8 cellular contexts compared by ENCODE assay signal in the genomic region with DNA sequence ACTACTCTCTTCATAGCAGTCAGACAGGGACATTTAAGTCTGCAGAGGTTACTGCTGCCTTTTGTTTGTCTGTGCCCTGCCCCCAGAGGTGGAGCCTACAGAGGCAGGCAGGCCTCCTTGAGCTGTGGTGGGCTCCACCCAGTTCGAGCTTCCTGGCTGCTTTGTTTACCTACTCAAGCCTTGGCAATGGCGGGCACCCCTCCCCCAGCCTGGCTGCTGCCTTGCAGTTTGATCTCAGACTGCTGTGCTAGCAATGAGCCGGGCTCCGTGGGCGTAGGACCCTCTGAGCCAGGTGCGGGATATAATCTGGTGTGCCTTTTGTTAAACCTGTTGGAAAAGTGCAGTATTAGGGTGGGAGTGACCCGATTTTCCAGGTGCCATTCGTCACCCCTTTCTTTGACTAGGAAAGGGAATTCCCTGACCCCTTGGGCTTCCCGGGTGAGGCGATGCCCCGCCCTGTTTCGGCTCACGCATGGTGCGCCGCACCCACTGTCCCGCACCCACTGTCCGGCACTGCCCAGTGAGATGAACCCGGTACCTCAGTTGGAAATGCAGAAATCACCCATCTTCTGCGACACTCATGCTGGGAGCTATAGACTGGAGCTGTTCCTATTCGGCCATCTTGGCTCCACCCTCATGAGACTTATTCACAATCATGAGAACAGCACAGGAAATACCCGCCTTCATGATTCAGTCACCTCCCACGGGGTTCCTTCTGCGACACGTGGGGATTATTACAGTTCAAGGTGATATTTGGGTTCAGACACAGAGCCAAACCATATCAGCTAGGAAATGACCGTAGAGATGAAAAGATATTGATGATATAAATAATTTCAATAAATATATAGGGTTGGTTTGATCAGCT.
DNase-seq lines count a peak whose midpoint lies in the region; ATAC-seq and TF ChIP-seq lines count a peak whose summit lies in the region.
"Not testable (repeated sequence)": the region's sequence is repeated elsewhere in the genome, so short reads cannot be mapped to it uniquely, and the experiment has no call there.

No MANE protein-coding gene starts in this region.

- H3K4me3 Mint-ChIP-seq in activated CD8-positive, alpha-beta T cell treated with anti-CD3 and anti-CD28 coated beads for 36 hours = not testable (repeated sequence)
- peak overlapping the region; percentile 50 for H3K4me3 Mint-ChIP-seq in natural killer cell

- not testable (repeated sequence) for H3K9me3 ChIP-seq in HUES6 (ENCODE audit: control insufficient read depth, insufficient read depth, low read depth, low read length); colonic mucosa

- not testable (repeated sequence) for H3K9me3 Mint-ChIP-seq in activated CD8-positive, alpha-beta T cell treated with anti-CD3 and anti-CD28 coated beads for 36 hours; natural killer cell

- H3K27me3 Mint-ChIP-seq in activated CD8-positive, alpha-beta T cell treated with anti-CD3 and anti-CD28 coated beads for 36 hours; natural killer cell (ENCODE audit: low read depth in 2 of 2): not testable (repeated sequence)

- H3K27ac ChIP-seq in HUES6 (ENCODE audit: low read depth, low read length) = peak overlapping the region; percentile 55; the same call in 1 of the 2 replicates
- H3K27ac ChIP-seq in colonic mucosa = not testable (repeated sequence)

- peak overlapping the region; percentile 63 for H3K9ac ChIP-seq in HUES6 (ENCODE audit: low read length)
- H3K9ac ChIP-seq in colonic mucosa (ENCODE audit: low read depth in 2 of 2, low read length in 2 of 2) = not testable (repeated sequence)

- CTCF ChIA-PET in activated CD8-positive, alpha-beta T cell treated with anti-CD3 and anti-CD28 coated beads for 36 hours (lab: Charles Lee) = not testable (repeated sequence)

- TF ChIP-seq CTCF in activated CD8-positive, alpha-beta T cell treated with anti-CD3 and anti-CD28 coated beads for 36 hours (IDR thresholded peaks at IDR 0.05); colonic mucosa (IDR thresholded peaks at IDR 0.05); natural killer cell (IDR thresholded peaks at IDR 0.05): not testable (repeated sequence)

- peaks cover 50% of the 10 kb centered on the region for H3K36me3 Mint-ChIP-seq in activated CD8-positive, alpha-beta T cell treated with anti-CD3 and anti-CD28 coated beads for 36 hours (ENCODE audit: low read depth)
- H3K36me3 Mint-ChIP-seq in natural killer cell = not testable (repeated sequence)

- not testable (repeated sequence) for H3K36me3 ChIP-seq in HUES6 (ENCODE audit: control insufficient read depth, insufficient read depth, low read length); colonic mucosa

- H3K4me3 ChIP-seq in HUES6 (ENCODE audit: low read depth, low read length) = peak overlapping the region; percentile 50; the same call in 1 of the 2 replicates
- not testable (repeated sequence) for H3K4me3 ChIP-seq in colonic mucosa

- peak overlapping the region; percentile 61 for H3K27ac Mint-ChIP-seq in activated CD8-positive, alpha-beta T cell treated with anti-CD3 and anti-CD28 coated beads for 36 hours
- H3K27ac Mint-ChIP-seq in natural killer cell = peak overlapping the region; percentile 54 to 71

- intact Hi-C loops in activated CD8-positive, alpha-beta T cell treated with anti-CD3 and anti-CD28 coated beads for 36 hours (cut with micrococcal nuclease); colonic mucosa (cut with DNase I): not testable (repeated sequence)
- intact Hi-C loops in natural killer cell (cut with micrococcal nuclease) = loop anchor here (5.0 kb wide), 2 partner anchors 37 to 63 kb away; a partner anchor contains a TSS

- POLR2A ChIA-PET in activated CD8-positive, alpha-beta T cell treated with anti-CD3 and anti-CD28 coated beads for 36 hours (lab: Charles Lee) = not testable (repeated sequence)

- peak; percentile 59 for DNase-seq in A172 (ENCODE audit: low spot score)
- peak; percentile 5 for DNase-seq in T-helper 22 cell (ENCODE audit: low read depth)
- DNase-seq in activated CD8-positive, alpha-beta T cell treated with anti-CD3 and anti-CD28 coated beads for 36 hours = peak; percentile 60
- DNase-seq in activated naive CD4-positive, alpha-beta T cell treated with Interleukin-2 at 50 U/mL for 16 hours = peak; percentile 49
- peak; percentile 22 for DNase-seq in colonic mucosa
- peak; percentile 18 for DNase-seq in natural killer cell
- peak in 2 of 3 experiments; percentile 5 to 32 for DNase-seq in stimulated activated CD4-positive, alpha-beta T cell treated with anti-CD3 and anti-CD28 coated beads, TNF-alpha, amount 100 ng/mL, for 24 hours (ENCODE audit: low read depth in 3 of 3)

- H3K4me1 ChIP-seq in HUES6 (ENCODE audit: control insufficient read depth, insufficient read depth, low read length); colonic mucosa: not testable (repeated sequence)

- peaks cover 47% of the 10 kb centered on the region for H3K4me1 Mint-ChIP-seq in activated CD8-positive, alpha-beta T cell treated with anti-CD3 and anti-CD28 coated beads for 36 hours (ENCODE audit: low read depth)
- peaks cover 50 to 54% of the 10 kb centered on the region in 2 donors for H3K4me1 Mint-ChIP-seq in natural killer cell

- peak; percentile 79 for ATAC-seq in activated CD8-positive, alpha-beta T cell treated with anti-CD3 and anti-CD28 coated beads for 36 hours
- ATAC-seq in natural killer cell = peak; percentile 74 to 93 (median 77)

- not testable (repeated sequence) for H3K27me3 ChIP-seq in HUES6 (ENCODE audit: control insufficient read depth, insufficient read depth, low read length); colonic mucosa

Comparison
In these comparisons a context has a peak if more than half of its experiments do, and no peak if none do; other contexts are left out.
1. DNase-seq: peak in every context shown above with its lines; median percentile 60 in activated CD8-positive, alpha-beta T cell treated with anti-CD3 and anti-CD28 coated beads for 36 hours; 59 in A172; 49 in activated naive CD4-positive, alpha-beta T cell treated with Interleukin-2 at 50 U/mL for 16 hours; 22 in colonic mucosa; 18 in stimulated activated CD4-positive, alpha-beta T cell treated with anti-CD3 and anti-CD28 coated beads, TNF-alpha, amount 100 ng/mL, for 24 hours; 18 in natural killer cell; 5 in T-helper 22 cell.